ENCODE assay signal across 8 cellular contexts in genomic region chr6:4351857-4352669, GRCh38.
DNase-seq lines count a peak whose midpoint lies in the region; TF ChIP-seq lines count a peak whose summit lies in the region.

No MANE protein-coding gene starts in this region.

- no peaks in the 10 kb centered on the region for H4K20me1 ChIP-seq in smooth muscle cell (ENCODE audit: low read depth)

- H3K4me3 ChIP-seq in brain microvascular endothelial cell (ENCODE audit: low read depth, low read length) (peak overlapping the region; percentile 42), smooth muscle cell (peak overlapping the region; percentile 18)

- peaks cover 5% of the 10 kb centered on the region for H3K4me1 ChIP-seq in smooth muscle cell (ENCODE audit: low read depth)

- H3K9me3 ChIP-seq in smooth muscle cell (replicated peaks; ENCODE audit: low read depth): no peaks in the 10 kb centered on the region

- peaks cover 24% of the 10 kb centered on the region for H3F3A ChIP-seq in smooth muscle cell (ENCODE audit: low read depth)

- H3K9ac ChIP-seq in smooth muscle cell (ENCODE audit: low read depth): peak overlapping the region; percentile 74

- H3K27ac ChIP-seq in brain microvascular endothelial cell: peak overlapping the region; percentile 83
- peak overlapping the region; percentile 95 for H3K27ac ChIP-seq in smooth muscle cell (ENCODE audit: low read depth)

- DNase-seq in HPDE6-E6E7 (ENCODE audit: extremely low spot score) (peak; percentile 54), brain microvascular endothelial cell (peak; percentile 93), iris pigment epithelial cell (ENCODE audit: low read depth) (peak; percentile 94), smooth muscle cell (lab: John Stamatoyannopoulos, UW; ENCODE audit: unreplicated experiment) (peak; percentile 39), NCI-H82 treated with DMSO at 0.1 percent for 48 hours (lab: John Stamatoyannopoulos, UW; ENCODE audit: unreplicated experiment) (no peak), retina (no peak), NCI-H774 (lab: John Stamatoyannopoulos, UW) (no peak)
- no peak for DNase-seq in stimulated activated CD4-positive, alpha-beta T cell treated with anti-CD3 and anti-CD28 coated beads, Interleukin-4, amount 100 ng/mL, for 24 hours

- TF ChIP-seq CTCF in brain microvascular endothelial cell (IDR thresholded peaks at IDR 0.05; ENCODE audit: low read depth, low read length, missing control alignments) (no peak), smooth muscle cell (IDR thresholded peaks at IDR 0.05; ENCODE audit: borderline replicate concordance, insufficient read depth, poor library complexity, severe bottlenecking) (no peak)

- no peaks in the 10 kb centered on the region for H3K36me3 ChIP-seq in brain microvascular endothelial cell (replicated peaks)
- H3K36me3 ChIP-seq in smooth muscle cell (ENCODE audit: low read depth): no peaks in the 10 kb centered on the region

- H3K27me3 ChIP-seq in brain microvascular endothelial cell (replicated peaks) (no peaks in the 10 kb centered on the region), smooth muscle cell (ENCODE audit: low read depth) (no peaks in the 10 kb centered on the region)

- H3K4me2 ChIP-seq in smooth muscle cell: peak overlapping the region; percentile 77

- no peaks in the 10 kb centered on the region for H3K79me2 ChIP-seq in smooth muscle cell (ENCODE audit: low read depth)

- WGBS in smooth muscle cell (ENCODE audit: low lambda C conversion rate): 16% methylated on average over 20 of the region's 20 CpGs

- in situ Hi-C loops in brain microvascular endothelial cell (cut with HindIII; ENCODE audit: low pct_ligation_motif_present, low sequenced_read_pairs): no loop called here

- H2AFZ ChIP-seq in smooth muscle cell (ENCODE audit: low read depth): peak overlapping the region; percentile 8

Comparison
In these comparisons a context has a peak if more than half of its experiments do, and no peak if none do; other contexts are left out.
1. DNase-seq: peak in HPDE6-E6E7 (single experiment), brain microvascular endothelial cell (single experiment), iris pigment epithelial cell (single experiment) and smooth muscle cell (single experiment); none in stimulated activated CD4-positive, alpha-beta T cell treated with anti-CD3 and anti-CD28 coated beads, Interleukin-4, amount 100 ng/mL, for 24 hours (single experiment), NCI-H82 treated with DMSO at 0.1 percent for 48 hours (single experiment), retina (single experiment) and NCI-H774 (single experiment).